ENCODE assay signal across 3 cellular contexts in the genomic region with DNA sequence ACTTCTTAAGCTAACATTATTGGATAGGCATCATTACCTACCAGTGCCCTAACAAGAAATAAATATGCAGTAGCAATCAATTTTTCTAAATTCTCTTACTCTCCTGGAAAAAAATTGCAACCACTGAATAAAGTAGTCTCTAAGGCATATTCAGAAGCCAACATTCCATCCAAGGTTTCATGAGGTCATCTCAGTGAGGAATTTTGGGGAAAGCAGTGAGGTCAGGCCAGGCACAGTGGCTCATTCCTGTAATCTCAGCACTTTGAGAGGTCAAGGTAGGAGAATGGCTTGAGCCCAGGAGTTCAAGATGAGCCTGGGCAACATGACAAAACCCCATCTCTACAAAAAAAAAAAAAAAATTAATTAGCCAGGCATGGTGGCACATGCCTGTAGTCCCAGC.
"Had no signal": no experiment of that assay in that cellular context is flagged by ENCODE, and none has a peak within 500 bp of the region (broad histone marks: within the 10 kb centered on the region; RNA-seq: fewer than 3 reads in every experiment).

No MANE protein-coding gene starts in this region.

- H3K4me3 ChIP-seq: GM12878 had no signal

- ATAC-seq: GM12878 had no signal

- DNase-seq: GDM1, GF-D8 had no signal
